8 cellular contexts compared by ENCODE assay signal in the genomic region with DNA sequence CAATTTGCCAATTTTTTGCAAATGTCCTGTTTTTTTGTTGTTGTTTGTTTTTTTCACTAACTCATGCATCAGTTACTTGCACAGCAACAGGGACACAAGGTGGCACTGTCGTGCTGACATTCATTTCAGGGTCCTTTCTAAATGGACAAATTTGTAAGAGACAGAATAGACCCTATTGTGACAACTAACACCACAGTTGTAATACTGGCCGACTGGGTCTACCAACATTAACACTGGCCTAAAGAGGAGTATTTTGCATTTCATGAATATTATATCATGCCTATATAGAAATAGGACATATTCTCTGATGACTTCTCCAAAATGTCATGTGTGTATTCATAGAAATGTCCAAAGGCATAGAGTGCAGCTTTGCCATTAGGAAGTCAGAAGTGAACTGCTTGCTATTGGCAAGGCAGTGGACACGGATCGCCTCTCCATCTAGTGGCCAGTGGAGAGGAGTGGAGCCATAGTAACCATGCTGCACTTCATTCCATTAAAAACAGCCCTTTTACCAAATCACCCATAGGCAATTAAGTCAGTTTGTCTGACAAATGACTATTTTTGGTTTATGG. TPM values are rescaled to one million over a fixed set of nuclear protein-coding genes. Genes with fewer than 3 reads are reported as not detected.
DNase-seq lines count a peak whose midpoint lies in the region; ATAC-seq and TF ChIP-seq lines count a peak whose summit lies in the region.

No MANE protein-coding gene starts in this region.

- H3K27me3 Mint-ChIP-seq in naive thymus-derived CD4-positive, alpha-beta T cell, result no peaks in the 10 kb centered on the region

- no peak overlapping the region for H3K4me3 Mint-ChIP-seq in naive thymus-derived CD4-positive, alpha-beta T cell

- H3K4me1 ChIP-seq in naive thymus-derived CD4-positive, alpha-beta T cell (ENCODE audit: control insufficient read depth in 2 of 2, insufficient read depth in 2 of 2, low read length in 2 of 2), result peaks cover 0 to 9% of the 10 kb centered on the region in 2 donors

- TF ChIP-seq CTCF in epithelial cell of proximal tubule (conservative IDR thresholded peaks at IDR 0.05; ENCODE audit: low read depth, low read length), result peak; percentile 87

- H3K9me3 Mint-ChIP-seq in naive thymus-derived CD4-positive, alpha-beta T cell, result no peaks in the 10 kb centered on the region

- CTCF ChIA-PET in naive thymus-derived CD4-positive, alpha-beta T cell (lab: Charles Lee), result interaction anchor here (0.5 to 6.2 kb wide), 19 partner anchors 8 to 602 kb away, joined by 3 to 48 read pairs (median 4); no protein-coding TSS in a partner anchor

- H3K36me3 ChIP-seq in naive thymus-derived CD4-positive, alpha-beta T cell (ENCODE audit: control insufficient read depth in 2 of 3, insufficient read depth in 3 of 3, low read length in 3 of 3), result no peaks in the 10 kb centered on the region

- intact Hi-C loops in naive thymus-derived CD4-positive, alpha-beta T cell (cut with micrococcal nuclease), result loop anchor here (1.0 to 10.0 kb wide), 9 partner anchors 50 to 722 kb away; a partner anchor contains a TSS

- DNase-seq in Ammon's horn (ENCODE audit: low spot score) (peak; percentile 95), NCI-H526 treated with DMSO at 0.1 percent for 48 hours (lab: John Stamatoyannopoulos, UW) (peak; percentile 77), activated T-cell treated with anti-CD3 and anti-CD28 coated beads for 1 hour (ENCODE audit: low read depth) (peak; percentile 33), epithelial cell of proximal tubule (ENCODE audit: low read depth) (no peak), substantia nigra (lab: John Stamatoyannopoulos, UW) (peak in 43 of 49 donors; percentile 9 to 82 (median 66))
- peak; percentile 24 to 62 (median 44) for DNase-seq in naive thymus-derived CD4-positive, alpha-beta T cell

- H3K27me3 ChIP-seq in naive thymus-derived CD4-positive, alpha-beta T cell (ENCODE audit: control insufficient read depth in 2 of 2, insufficient read depth in 2 of 2, low read length in 2 of 2), result no peaks in the 10 kb centered on the region

- H3K9me3 ChIP-seq in naive thymus-derived CD4-positive, alpha-beta T cell (ENCODE audit: control insufficient read depth in 2 of 3, low read length in 3 of 3), result no peaks in the 10 kb centered on the region

- no peaks in the 10 kb centered on the region for H3K36me3 Mint-ChIP-seq in naive thymus-derived CD4-positive, alpha-beta T cell

- peaks cover 3 to 73% (median 44%) of the 10 kb centered on the region in 7 donors for H3K4me1 Mint-ChIP-seq in naive thymus-derived CD4-positive, alpha-beta T cell

- H3K27ac ChIP-seq in naive thymus-derived CD4-positive, alpha-beta T cell (ENCODE audit: low read depth, low read length), result no peak overlapping the region
- H3K27ac ChIP-seq in substantia nigra (ENCODE audit: low read depth, low read length, poor library complexity, severe bottlenecking), result peak overlapping the region; percentile 75

- H3K4me3 ChIP-seq in epithelial cell of proximal tubule (ENCODE audit: low read depth, low read length), result no peak overlapping the region
- H3K4me3 ChIP-seq in naive thymus-derived CD4-positive, alpha-beta T cell (ENCODE audit: low read length), result no peak overlapping the region

- H3K27ac Mint-ChIP-seq in naive thymus-derived CD4-positive, alpha-beta T cell, result peak overlapping the region in 5 of 9 donors; percentile 6 to 46 (median 32)

- POLR2A ChIA-PET in naive thymus-derived CD4-positive, alpha-beta T cell (lab: Charles Lee), result interaction anchor here (1.3 to 2.0 kb wide), 2 partner anchors 54 to 72 kb away, joined by 6 to 7 read pairs; no protein-coding TSS in a partner anchor

- peak; percentile 62 for ATAC-seq in GM18861 (IDR thresholded peaks at IDR 0.05; ENCODE audit: unreplicated experiment)
- ATAC-seq in HG03378 (IDR thresholded peaks at IDR 0.05; ENCODE audit: unreplicated experiment), result peak; percentile 83
- ATAC-seq in naive thymus-derived CD4-positive, alpha-beta T cell, result peak; percentile 76

RNA-seq across cellular contexts. Expression of a gene that starts 54.8 kb away (rescaled TPM):
- 7.1 and 11.2 TPM in 2 replicates for total RNA-seq in epithelial cell of proximal tubule
- total RNA-seq in naive thymus-derived CD4-positive, alpha-beta T cell, result 10 to 100 TPM; 14.9 to 69.5 (median 64.0) TPM
- polyA plus RNA-seq in naive thymus-derived CD4-positive, alpha-beta T cell, result 10 to 100 TPM; 24.4 to 27.0 TPM
